20 cellular contexts compared by ENCODE assay signal in genomic region chr13:68850160-68850559, GRCh38.
"Had no signal": no experiment of that assay in that cellular context is flagged by ENCODE, and none has a peak within 500 bp of the region (broad histone marks: within the 10 kb centered on the region; RNA-seq: fewer than 3 reads in every experiment).

No MANE protein-coding gene starts in this region.

- ATAC-seq: activated CD4-positive, alpha-beta T cell treated with anti-CD3 and anti-CD28 coated beads for 36 hours; naive thymus-derived CD4-positive, alpha-beta T cell; stimulated activated naive CD8-positive, alpha-beta T cell treated with anti-CD3 and anti-CD28 coated beads, Interleukin-15, Interleukin-2, amounts not matched to agents 100 U/mL and 50 U/mL, for 24 hours; WTC11 had no signal

- DNase-seq: activated CD4-positive, alpha-beta T cell treated with anti-CD3 and anti-CD28 coated beads for 36 hours; activated CD4-positive, alpha-beta T cell treated with anti-CD3 and anti-CD28 coated beads, Interleukin-2, amount 50 U/mL, for 48 hours; activated gamma-delta T cell; amygdala; cortex of kidney; erythroblast; head of caudate nucleus; left ventricle myocardium inferior; naive thymus-derived CD4-positive, alpha-beta T cell; ovary; stimulated activated CD4-positive, alpha-beta T cell treated with anti-CD3 and anti-CD28 coated beads, Interleukin-12 subunit alpha, Interleukin-12 subunit beta, amount 100 ng/mL, for 4 hours; stimulated activated CD4-positive, alpha-beta T cell treated with anti-CD3 and anti-CD28 coated beads, Interleukin-2, amount 100 ng/mL, for 24 hours; stimulated activated naive CD8-positive, alpha-beta T cell treated with anti-CD3 and anti-CD28 coated beads, Interleukin-15, Interleukin-2, amounts not matched to agents 100 U/mL and 50 U/mL, for 24 hours; substantia nigra; SW 1271; T-helper 2 cell; tibial artery had no signal

- H3K27me3 Mint-ChIP-seq: activated CD4-positive, alpha-beta T cell treated with anti-CD3 and anti-CD28 coated beads for 36 hours; activated naive CD8-positive, alpha-beta T cell; naive thymus-derived CD4-positive, alpha-beta T cell had no signal

- H3K9me3 ChIP-seq: ovary had no signal

- H3K4me1 Mint-ChIP-seq: activated CD4-positive, alpha-beta T cell treated with anti-CD3 and anti-CD28 coated beads for 36 hours; naive thymus-derived CD4-positive, alpha-beta T cell had no signal

- H3K27ac ChIP-seq: breast epithelium, left ventricle myocardium inferior, ovary, tibial artery had no signal

- H3K27ac Mint-ChIP-seq: activated CD4-positive, alpha-beta T cell treated with anti-CD3 and anti-CD28 coated beads for 36 hours; activated naive CD8-positive, alpha-beta T cell; naive thymus-derived CD4-positive, alpha-beta T cell; WTC11 had no signal

- H3K4me1 ChIP-seq: breast epithelium, left ventricle myocardium inferior, tibial artery had no signal

- H3K4me3 ChIP-seq: breast epithelium, left ventricle myocardium inferior, ovary, tibial artery had no signal

- H3K4me3 Mint-ChIP-seq: activated CD4-positive, alpha-beta T cell treated with anti-CD3 and anti-CD28 coated beads for 36 hours; activated naive CD8-positive, alpha-beta T cell; naive thymus-derived CD4-positive, alpha-beta T cell; WTC11 had no signal

- H3K36me3 ChIP-seq: breast epithelium, left ventricle myocardium inferior, ovary, tibial artery had no signal

- H3K27me3 ChIP-seq: breast epithelium, ovary, tibial artery had no signal

- H3K36me3 Mint-ChIP-seq: activated naive CD8-positive, alpha-beta T cell; naive thymus-derived CD4-positive, alpha-beta T cell had no signal
